ENCODE assay signal across 8 cellular contexts in the genomic region with DNA sequence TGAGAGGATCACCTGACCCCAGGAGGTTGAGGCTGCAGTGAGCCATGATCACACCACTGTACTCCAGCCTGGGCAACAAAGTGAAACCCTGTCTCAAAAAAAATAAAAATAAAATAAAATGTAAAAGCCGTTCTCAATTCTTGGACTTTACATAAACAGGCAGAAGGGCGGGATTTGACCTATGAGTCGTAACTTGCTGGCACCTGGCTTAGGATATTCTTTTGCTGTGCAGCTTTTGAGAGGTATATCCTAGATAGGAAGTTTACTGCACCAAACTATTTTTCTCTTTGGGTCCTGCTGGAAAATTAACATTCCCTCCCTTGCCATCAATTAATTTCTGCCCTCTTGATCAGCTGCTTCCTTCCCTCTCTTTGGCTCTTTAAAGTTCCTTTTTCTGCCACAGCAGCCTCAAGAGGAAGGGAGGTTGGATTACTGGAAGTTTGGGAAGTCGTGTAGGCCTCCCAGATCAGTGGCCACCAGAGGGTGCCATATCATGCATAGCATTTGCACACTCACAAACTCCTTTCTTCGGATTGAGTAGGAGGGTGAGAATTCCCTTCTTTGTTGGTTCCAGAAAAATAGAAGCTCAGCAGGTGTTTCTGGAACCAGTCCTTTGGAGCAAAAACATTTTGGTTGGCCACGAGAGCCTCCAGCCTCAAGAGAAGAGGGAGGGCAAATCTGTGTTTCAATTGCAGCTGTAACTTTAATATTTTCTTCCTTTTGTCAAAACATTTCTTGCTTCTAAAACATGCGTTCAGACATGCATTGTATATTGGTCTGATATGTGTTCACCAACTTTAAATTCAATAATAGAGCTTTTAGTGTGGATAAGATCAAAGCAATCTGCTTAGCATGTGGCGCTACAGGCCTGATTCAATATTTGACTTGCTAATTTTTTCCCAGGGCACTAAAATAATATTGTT.
DNase-seq lines count a peak whose midpoint lies in the region; ATAC-seq, FAIRE-seq and TF ChIP-seq lines count a peak whose summit lies in the region.

No MANE protein-coding gene starts in this region.

- peaks cover 61% of the 10 kb centered on the region for H3K4me1 Mint-ChIP-seq in CD4-positive, alpha-beta T cell (ENCODE audit: low read depth)

- peaks cover 12% of the 10 kb centered on the region for H3K9me3 ChIP-seq in CD4-positive, alpha-beta T cell (ENCODE audit: control insufficient read depth, low read length)

- H3K9me3 Mint-ChIP-seq in CD4-positive, alpha-beta T cell = no peaks in the 10 kb centered on the region

- no peak for FAIRE-seq in frontal cortex (lab: Jason Lieb, UNC)

- H3K27ac ChIP-seq in CD4-positive, alpha-beta T cell (ENCODE audit: low read depth, low read length) = no peak overlapping the region

- intact Hi-C loops in CD4-positive, alpha-beta T cell (cut with DNase I, micrococcal nuclease) = loop anchor here (1.0 to 10.0 kb wide), 6 partner anchors 72 to 633 kb away; partner anchors contain the start of gene COIL (in 1 of the 2)

- CTCF ChIA-PET in CD4-positive, alpha-beta T cell (lab: Charles Lee) = interaction anchor here (0.8 to 2.0 kb wide), 4 partner anchors 10 to 186 kb away, joined by 3 to 13 read pairs (median 4); no protein-coding TSS in a partner anchor

- peaks cover 24% of the 10 kb centered on the region for H3K36me3 Mint-ChIP-seq in CD4-positive, alpha-beta T cell (ENCODE audit: low read depth)

- no peaks in the 10 kb centered on the region for H3K27me3 Mint-ChIP-seq in CD4-positive, alpha-beta T cell

- POLR2A ChIA-PET in CD4-positive, alpha-beta T cell (lab: Charles Lee) = interaction anchor here (1.8 kb wide), 1 partner anchor 74 kb away, joined by 8 read pairs; no protein-coding TSS in a partner anchor

- peak in 4 of 10 experiments; percentile 10 to 22 (median 12) for DNase-seq in CD4-positive, alpha-beta T cell
- peak; percentile 13 for DNase-seq in GOT3 (lab: John Stamatoyannopoulos, UW)
- peak; percentile 50 for DNase-seq in NCI-H510A (lab: John Stamatoyannopoulos, UW)
- DNase-seq in activated T-cell treated with anti-CD3 and anti-CD28 coated beads, Interleukin-2, amount 50 U/mL, for 48 hours = peak; percentile 51 to 56
- peak; percentile 63 to 72 for DNase-seq in frontal cortex (ENCODE audit: low spot score in 2 of 2)
- peak; percentile 57 for DNase-seq in omental fat pad (ENCODE audit: low spot score)

- no peak overlapping the region for H3K4me3 Mint-ChIP-seq in CD4-positive, alpha-beta T cell

- ATAC-seq in CD4-positive, alpha-beta T cell (ENCODE audit: poor library complexity) = no peak
- peak; percentile 62 for ATAC-seq in omental fat pad (ENCODE audit: low FRiP score)
- no peak for ATAC-seq in HG02840 (IDR thresholded peaks at IDR 0.05; ENCODE audit: low FRiP score, unreplicated experiment)
- no peak for ATAC-seq in HG03135 (IDR thresholded peaks at IDR 0.05; ENCODE audit: unreplicated experiment)

- no peaks in the 10 kb centered on the region for H3K27me3 ChIP-seq in CD4-positive, alpha-beta T cell (ENCODE audit: control insufficient read depth, insufficient read depth, low read length)

- H3K27ac Mint-ChIP-seq in CD4-positive, alpha-beta T cell = peak overlapping the region; percentile 87

- peak; percentile 80 for TF ChIP-seq CTCF in CD4-positive, alpha-beta T cell (IDR thresholded peaks at IDR 0.05)
- no peak for TF ChIP-seq CTCF in omental fat pad (IDR thresholded peaks at IDR 0.05)
